ENCODE assay signal across 1 cellular context in genomic region chr16:2032285-2033056, GRCh38.
TF ChIP-seq lines count a peak whose summit lies in the region.

No MANE protein-coding gene starts in this region.

TF ChIP-seq in WTC11, 78 proteins besides CTCF, POLR2A, EP300 and RAD21 (continued from another document):
- no peak for TF ChIP-seq ATF6 (CRISPR knock-in tag; IDR thresholded peaks at IDR 0.05)
